ENCODE assay signal across 12 cellular contexts in genomic region chr21:45469273-45470086, GRCh38.
A peak's percentile ranks its signal among the peaks of the same experiment; 100 is the strongest.
DNase-seq lines count a peak whose midpoint lies in the region; ATAC-seq and TF ChIP-seq lines count a peak whose summit lies in the region.
"Had no signal": no experiment of that assay in that cellular context is flagged by ENCODE, and none has a peak within 500 bp of the region (broad histone marks: within the 10 kb centered on the region; RNA-seq: fewer than 3 reads in every experiment).

No MANE protein-coding gene starts in this region.

- TF ChIP-seq CTCF in Caco-2 (IDR thresholded peaks at IDR 0.05; ENCODE audit: insufficient read depth in 1 of 2, low read depth in 1 of 2, low read length in 1 of 2, severe bottlenecking in 1 of 2, unreplicated experiment in 1 of 2) (no peak), chondrocyte (IDR thresholded peaks at IDR 0.05) (no peak), testis (IDR thresholded peaks at IDR 0.05) (no peak)

- H3K4me1 ChIP-seq in Caco-2 (peaks cover 40% of the 10 kb centered on the region), testis (peaks cover 25% of the 10 kb centered on the region)

- BruUV-seq in Caco-2 (replicated peaks; lab: Mats Ljungman, UMichigan): no TSS peak

- H3K4me3 Mint-ChIP-seq in Caco-2 (ENCODE audit: unreplicated experiment): peak overlapping the region; percentile 66
- H3K4me3 Mint-ChIP-seq in chondrocyte (ENCODE audit: unreplicated experiment): no peak overlapping the region
- H3K4me3 Mint-ChIP-seq: activated CD4-positive, alpha-beta T cell treated with anti-CD3 and anti-CD28 coated beads for 36 hours; activated naive CD8-positive, alpha-beta T cell treated with anti-CD3 and anti-CD28 coated beads, Interleukin-2, amount 10 ng/mL, durations not matched to agents 7 days and 5 days; CD8-positive, alpha-beta memory T cell had no signal

- 75 to 88% methylated on average over 22 to 24 of the region's 24 CpGs for WGBS in testis, 2 donors

- no peaks in the 10 kb centered on the region for H3K27me3 Mint-ChIP-seq in Caco-2 (ENCODE audit: insufficient read depth, unreplicated experiment)
- H3K27me3 Mint-ChIP-seq in chondrocyte (ENCODE audit: low read depth): no peaks in the 10 kb centered on the region

- H3K4me3 ChIP-seq in Caco-2 (ENCODE audit: low read depth, low read length) (no peak overlapping the region), testis (no peak overlapping the region)

- peaks cover 3% of the 10 kb centered on the region for H3K36me3 ChIP-seq in Caco-2 (ENCODE audit: control insufficient read depth, insufficient read depth, low read length)
- no peaks in the 10 kb centered on the region for H3K36me3 ChIP-seq in testis (ENCODE audit: low read depth, missing control alignments)

- no peaks in the 10 kb centered on the region for H3K9me3 Mint-ChIP-seq in Caco-2 (ENCODE audit: unreplicated experiment)
- no peaks in the 10 kb centered on the region for H3K9me3 Mint-ChIP-seq in chondrocyte (ENCODE audit: low read depth)
- H3K9me3 Mint-ChIP-seq: activated naive CD8-positive, alpha-beta T cell treated with anti-CD3 and anti-CD28 coated beads, Interleukin-2, amount 10 ng/mL, durations not matched to agents 7 days and 5 days; CD8-positive, alpha-beta memory T cell had no signal

- CTCF ChIA-PET in Caco-2 (lab: Charles Lee): interaction anchor here (1.3 kb wide), 1 partner anchor 13 kb away, joined by 4 read pairs; no protein-coding TSS in a partner anchor

- no peak for TF ChIP-seq POLR2A in testis (IDR thresholded peaks at IDR 0.05)

- H3K4me1 Mint-ChIP-seq in Caco-2 (ENCODE audit: low read depth, unreplicated experiment) (peaks cover 38% of the 10 kb centered on the region), chondrocyte (ENCODE audit: low read depth) (peaks cover 46% of the 10 kb centered on the region)

- intact Hi-C loops in Caco-2 (cut with micrococcal nuclease; ENCODE audit: unreplicated experiment): no loop called here
- intact Hi-C loops in sciatic nerve (cut with DNase I): no loop called here
- intact Hi-C loops in testis (cut with DNase I; ENCODE audit: low total_unique reads): no loop called here

- ATAC-seq in sciatic nerve (peak; percentile 73), GM18861 (IDR thresholded peaks at IDR 0.05; ENCODE audit: unreplicated experiment) (no peak), GM19328 (IDR thresholded peaks at IDR 0.05; ENCODE audit: unreplicated experiment) (no peak)
- ATAC-seq: activated CD4-positive, alpha-beta T cell treated with anti-CD3 and anti-CD28 coated beads for 36 hours had no signal

- H3K36me3 Mint-ChIP-seq in Caco-2 (ENCODE audit: insufficient read depth, unreplicated experiment): peaks cover 63% of the 10 kb centered on the region
- H3K36me3 Mint-ChIP-seq in chondrocyte (ENCODE audit: low read depth): peaks cover 11% of the 10 kb centered on the region
- H3K36me3 Mint-ChIP-seq: activated naive CD8-positive, alpha-beta T cell treated with anti-CD3 and anti-CD28 coated beads, Interleukin-2, amount 10 ng/mL, durations not matched to agents 7 days and 5 days; CD8-positive, alpha-beta memory T cell had no signal

- peak overlapping the region in 1 of 2 donors; percentile 36 for H3K27ac ChIP-seq in testis

- DNase-seq in Caco-2 (peak; percentile 76 to 78), chondrocyte (ENCODE audit: low spot score) (no peak), left kidney (ENCODE audit: low read depth, low spot score) (peak; percentile 68), sciatic nerve (ENCODE audit: low spot score) (no peak), testis (no peak)
- no peak for DNase-seq in stimulated activated CD4-positive, alpha-beta T cell treated with anti-CD3 and anti-CD28 coated beads, Interleukin-2, amount 100 ng/mL, for 24 hours
- DNase-seq: activated CD4-positive, alpha-beta T cell treated with anti-CD3 and anti-CD28 coated beads for 36 hours; activated naive CD8-positive, alpha-beta T cell treated with anti-CD3 and anti-CD28 coated beads, Interleukin-2, amount 10 ng/mL, durations not matched to agents 7 days and 5 days; NCI-H1436 had no signal

- peak overlapping the region; percentile 86 for H3K27ac Mint-ChIP-seq in Caco-2 (ENCODE audit: unreplicated experiment)
- peak overlapping the region; percentile 97 for H3K27ac Mint-ChIP-seq in chondrocyte (ENCODE audit: unreplicated experiment)
- H3K27ac Mint-ChIP-seq: activated CD4-positive, alpha-beta T cell treated with anti-CD3 and anti-CD28 coated beads for 36 hours; activated naive CD8-positive, alpha-beta T cell treated with anti-CD3 and anti-CD28 coated beads, Interleukin-2, amount 10 ng/mL, durations not matched to agents 7 days and 5 days; CD8-positive, alpha-beta memory T cell had no signal

- H3K27me3 ChIP-seq in Caco-2 (replicated peaks; ENCODE audit: control insufficient read depth, insufficient read depth, low read length) (no peaks in the 10 kb centered on the region), testis (no peaks in the 10 kb centered on the region)

- H3K9me3 ChIP-seq in Caco-2 (no peaks in the 10 kb centered on the region), testis (no peaks in the 10 kb centered on the region)

- POLR2A ChIA-PET in Caco-2 (lab: Charles Lee): interaction anchor here (1.0 kb wide), 1 partner anchor 9 kb away, joined by 3 read pairs; no protein-coding TSS in a partner anchor

Comparison
In these comparisons a context has a peak if more than half of its experiments do, and no peak if none do; other contexts are left out.
1. DNase-seq: peak in Caco-2 (2 of 2) and left kidney (single experiment); none in chondrocyte (single experiment), sciatic nerve (single experiment), stimulated activated CD4-positive, alpha-beta T cell treated with anti-CD3 and anti-CD28 coated beads, Interleukin-2, amount 100 ng/mL, for 24 hours (0 of 2) and testis (single experiment).